In genomic region chr7:56003749-56004148, GRCh38 we compare ENCODE assay signal across 2 cellular contexts.
TF ChIP-seq lines count a peak whose summit lies in the region.

No MANE protein-coding gene starts in this region.

TF ChIP-seq in HepG2, 621 proteins besides CTCF, POLR2A, EP300 and RAD21:
- TF ChIP-seq KDM4B (CRISPR knock-in tag; IDR thresholded peaks at IDR 0.05) = no peak
- TF ChIP-seq ZNF235 (CRISPR knock-in tag; IDR thresholded peaks at IDR 0.05; ENCODE audit: borderline replicate concordance) = no peak
- no peak for TF ChIP-seq ZNF138 (CRISPR knock-in tag; IDR thresholded peaks at IDR 0.05; ENCODE audit: low read depth)
- TF ChIP-seq ZNF770 (CRISPR knock-in tag; IDR thresholded peaks at IDR 0.05) = peak; percentile 91
- TF ChIP-seq GTF3A (CRISPR knock-in tag; conservative IDR thresholded peaks at IDR 0.05) = no peak

TF ChIP-seq in GM23338, 12 proteins besides CTCF, POLR2A, EP300 and RAD21:
- TF ChIP-seq REST (IDR thresholded peaks at IDR 0.05; ENCODE audit: unreplicated experiment) (no peak), NANOG (IDR thresholded peaks at IDR 0.05; ENCODE audit: borderline replicate concordance) (no peak), STAT1 (IDR thresholded peaks at IDR 0.05; ENCODE audit: unreplicated experiment) (no peak), EZH2 (IDR thresholded peaks at IDR 0.05; ENCODE audit: low read depth, unreplicated experiment) (no peak), EZH2phosphoT487 (IDR thresholded peaks at IDR 0.05; ENCODE audit: unreplicated experiment) (no peak), ETS1 (IDR thresholded peaks at IDR 0.05) (no peak), ZNF331 (CRISPR knock-in tag; IDR thresholded peaks at IDR 0.05; ENCODE audit: low read depth) (no peak), ZNF462 (CRISPR knock-in tag; IDR thresholded peaks at IDR 0.05) (no peak), POLR2AphosphoS5 (IDR thresholded peaks at IDR 0.05; ENCODE audit: low read depth) (no peak), JUNB (IDR thresholded peaks at IDR 0.05; ENCODE audit: unreplicated experiment) (no peak), ZNF114 (CRISPR knock-in tag; IDR thresholded peaks at IDR 0.05) (no peak), CREB1 (CRISPR knock-in tag; IDR thresholded peaks at IDR 0.05; ENCODE audit: low read depth) (no peak)
TF ChIP-seq in GM23338: peak in this region for 0.
